ENCODE assay signal across 5 cellular contexts in genomic region chr9:25876248-25876647, GRCh38.
"Had no signal": no experiment of that assay in that cellular context is flagged by ENCODE, and none has a peak within 500 bp of the region (broad histone marks: within the 10 kb centered on the region; RNA-seq: fewer than 3 reads in every experiment).

No MANE protein-coding gene starts in this region.

- DNase-seq: H9, HCEC 1CT, IMR-90 had no signal

- H2AFZ ChIP-seq: GM23338 had no signal

- H3K4me3 Mint-ChIP-seq: GM23338, H9 had no signal

- H3K4me1 Mint-ChIP-seq: GM23338, H9 had no signal

- H3K4me3 ChIP-seq: GM23338, K562 had no signal

- H3K27ac Mint-ChIP-seq: GM23338, H9 had no signal

- H3K4me2 ChIP-seq: GM23338 had no signal
